ENCODE assay signal across 1 cellular context in the genomic region with DNA sequence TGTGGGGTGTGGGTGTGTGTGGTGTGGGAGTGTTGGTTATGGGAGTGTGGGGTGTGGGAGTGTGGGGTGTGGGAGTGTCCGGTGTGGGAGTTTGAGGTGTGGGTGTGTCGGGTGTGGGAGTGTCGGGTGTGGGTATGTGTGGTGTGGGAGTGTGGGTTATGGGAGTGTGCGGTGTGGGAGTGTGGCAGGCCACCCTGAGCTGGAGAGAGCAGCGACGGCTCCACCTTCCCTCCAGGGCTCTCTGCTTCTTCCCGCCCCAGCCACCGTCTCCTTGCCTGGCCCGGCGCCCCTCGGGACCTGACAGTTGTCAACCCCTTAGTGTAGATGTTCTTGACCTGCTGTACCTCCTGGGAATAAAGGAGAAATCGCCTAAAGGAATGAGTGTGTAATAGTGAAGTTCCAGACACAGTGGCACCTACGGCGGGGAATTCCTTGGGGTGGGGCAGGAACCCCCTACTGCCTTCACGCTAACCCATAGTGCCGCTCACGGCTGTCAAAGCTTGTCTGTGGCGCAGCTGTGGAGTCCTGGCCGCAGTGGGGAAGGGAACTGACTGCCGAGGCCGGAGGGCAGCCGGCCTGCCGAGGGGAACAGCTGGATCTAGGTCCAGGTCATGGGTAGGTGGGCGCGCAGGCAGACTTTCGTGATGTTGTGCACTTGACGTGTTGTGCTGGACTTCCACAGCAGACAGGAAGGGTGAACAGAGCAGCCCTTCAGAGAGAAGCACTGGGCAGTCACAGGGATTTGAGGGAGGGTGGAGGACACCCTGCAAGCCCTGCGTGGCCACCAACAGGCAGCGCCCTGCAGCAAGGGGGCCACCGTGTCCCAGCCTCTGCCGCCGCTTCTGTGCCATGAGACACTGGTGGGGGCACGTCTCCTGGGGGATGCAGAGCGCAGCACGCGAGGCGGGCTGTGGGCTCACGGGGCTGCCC.
TF ChIP-seq lines count a peak whose summit lies in the region.

No MANE protein-coding gene starts in this region.

TF ChIP-seq in HepG2, 621 proteins besides CTCF, POLR2A, EP300 and RAD21:
- TF ChIP-seq ZNF780A (CRISPR knock-in tag; IDR thresholded peaks at IDR 0.05) (no peak), PCBP1 (IDR thresholded peaks at IDR 0.05; ENCODE audit: borderline replicate concordance, low read depth, low read length) (0 out of 2 replicates have a peak, but pooled peaks have one; percentile 40), TEAD3 (CRISPR knock-in tag; optimal IDR thresholded peaks at IDR 0.05; ENCODE audit: borderline replicate concordance) (peak; percentile 52)
